22 cellular contexts compared by ENCODE assay signal in the genomic region with DNA sequence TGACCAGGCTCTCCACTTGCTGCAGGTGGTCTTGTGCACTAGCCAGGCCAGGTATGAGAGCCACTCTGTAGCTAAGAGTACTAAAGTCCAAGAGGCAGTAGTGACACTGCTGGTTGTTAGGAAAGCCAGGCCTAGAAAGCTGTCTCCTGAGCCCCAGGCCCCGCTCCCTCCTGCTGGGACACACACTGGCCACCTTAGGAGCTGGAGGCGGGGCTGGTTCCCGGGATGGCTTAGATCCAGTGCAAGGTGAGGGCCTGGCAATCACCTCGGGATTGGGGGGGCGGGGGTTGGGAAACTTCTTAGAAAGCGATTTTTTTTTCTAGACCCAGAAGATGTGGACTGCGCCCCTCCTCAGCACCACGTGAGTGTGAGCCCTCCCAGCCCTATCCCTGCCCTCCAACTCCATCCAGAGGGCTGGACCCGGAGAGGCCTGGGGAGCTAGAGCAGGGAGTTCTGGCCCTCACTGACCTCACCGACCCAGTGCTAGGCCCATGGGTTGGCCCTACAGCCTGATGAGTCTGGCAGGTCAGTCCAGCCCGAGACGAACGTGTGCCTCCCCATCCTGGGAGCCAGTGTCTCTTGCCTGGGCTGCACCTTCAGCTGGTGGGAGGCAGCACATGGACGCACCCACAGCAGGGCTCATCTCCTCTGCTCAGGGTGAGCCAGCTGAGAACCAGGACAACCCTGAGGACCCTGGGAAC. TPM values are rescaled to one million over a fixed set of nuclear protein-coding genes. Genes with fewer than 3 reads are reported as not detected.
DNase-seq lines count a peak whose midpoint lies in the region; ATAC-seq, FAIRE-seq and TF ChIP-seq lines count a peak whose summit lies in the region.
"Had no signal": no experiment of that assay in that cellular context is flagged by ENCODE, and none has a peak within 500 bp of the region (broad histone marks: within the 10 kb centered on the region; RNA-seq: fewer than 3 reads in every experiment).

No MANE protein-coding gene starts in this region.

- TF ChIP-seq EP300 in H1 (IDR thresholded peaks at IDR 0.05; ENCODE audit: borderline replicate concordance in 1 of 2, low read depth in 2 of 2, low read length in 2 of 2), result no peak

- no peaks in the 10 kb centered on the region for H3K79me2 ChIP-seq in H1 (ENCODE audit: control insufficient read depth in 1 of 2, insufficient read depth in 2 of 2, low read length in 2 of 2)

- no peak overlapping the region for H4K5ac ChIP-seq in H1 (ENCODE audit: insufficient read length, low read depth, low read length)

- H4K8ac ChIP-seq in H1 (ENCODE audit: extremely low read depth, insufficient read depth, low read length) (no peak overlapping the region; the same call in 1 of the 2 replicates), neuronal stem cell (ENCODE audit: low read depth, low read length) (no peak overlapping the region)

- no peak for ATAC-seq in activated CD4-positive, CD25-positive, alpha-beta regulatory T cell treated with anti-CD3 and anti-CD28 coated beads, Interleukin-2, amount 50 U/mL, for 24 hours
- ATAC-seq: CD8-positive, alpha-beta T cell; SK-N-SH treated with all-trans-retinoic acid at 6 μM for 48 hours had no signal

- no peak for TF ChIP-seq CTCF in H1 (IDR thresholded peaks at IDR 0.05; ENCODE audit: control extremely low read depth in 1 of 3, insufficient read depth in 1 of 3, low read depth in 1 of 3, low read length in 3 of 3)

- H2AFZ ChIP-seq in H1 (ENCODE audit: low read length) (no peak overlapping the region), neuronal stem cell (ENCODE audit: low read length) (no peak overlapping the region)

- H3K9ac ChIP-seq in H1 (replicated peaks in 1 of 4; ENCODE audit: extremely low read depth in 1 of 4, low read depth in 3 of 4, low read length in 3 of 4), result no peak overlapping the region
- no peak overlapping the region for H3K9ac ChIP-seq in neuronal stem cell (ENCODE audit: low read depth, low read length, poor library complexity)

- DNase-seq in ELF-1 (ENCODE audit: low read depth, low spot score), result peak; percentile 45
- peak; percentile 78 for DNase-seq in H7
- DNase-seq in H1 (ENCODE audit: low read depth in 1 of 2, low spot score in 2 of 2), result no peak
- DNase-seq in neuronal stem cell (ENCODE audit: low spot score), result no peak
- DNase-seq in stimulated activated CD8-positive, alpha-beta memory T cell treated with anti-CD3 and anti-CD28 coated beads, Interleukin-4, amount 100 ng/mL, for 48 hours, result no peak
- DNase-seq in NCI-H510A (lab: John Stamatoyannopoulos, UW), result no peak
- DNase-seq: Calu3, DMS53, EL, HCEC 1CT, KBM-7, NCI-H1105 treated with DMSO at 0.1 percent for 48 hours, NCI-H1694 treated with DMSO at 0.1 percent for 48 hours, NCI-H2107, NCI-H226, NCI-H524 treated with DMSO at 0.1 percent for 48 hours, RPMI8226, SIG-M5 had no signal

- H2BK5ac ChIP-seq in H1 (ENCODE audit: low read depth, low read length) (peak overlapping the region; percentile 24; the same call in 1 of the 2 replicates), neuronal stem cell (ENCODE audit: low read length) (no peak overlapping the region)

- H3K18ac ChIP-seq in H1 (ENCODE audit: extremely low read depth, low read length) (no peak overlapping the region; the same call in 1 of the 2 replicates), neuronal stem cell (ENCODE audit: low read length) (peak overlapping the region; percentile 56)

- H3K23me2 ChIP-seq in H1 (ENCODE audit: low read depth, low read length), result no peaks in the 10 kb centered on the region

- H3K4me3 ChIP-seq in H7 (ENCODE audit: insufficient read depth, low read depth, low read length) (no peak overlapping the region), H1 (ENCODE audit: extremely low read depth in 1 of 4, insufficient read depth in 2 of 4, low read depth in 3 of 4, low read length in 4 of 4) (no peak overlapping the region), neuronal stem cell (ENCODE audit: low read length in 2 of 2) (peak overlapping the region in 1 of 2 donors; percentile 45)
- H3K4me3 ChIP-seq: BLaER1 treated with 17β-estradiol and CSF1 and Interleukin-3, amounts not matched to agents 10 nM and 100 nM had no signal

- H3K27ac ChIP-seq in H1 (ENCODE audit: low read depth, low read length), result no peak overlapping the region
- H3K27ac ChIP-seq in neuronal stem cell (replicated peaks; ENCODE audit: low read length), result no peak overlapping the region

- H4K91ac ChIP-seq in H1 (replicated peaks; ENCODE audit: insufficient read length, low read length) (peak overlapping the region; percentile 44), neuronal stem cell (ENCODE audit: low read depth, low read length, poor library complexity) (no peak overlapping the region)

- H4K20me1 ChIP-seq in H1 (replicated peaks in 1 of 2; ENCODE audit: control insufficient read depth in 1 of 2, insufficient read depth in 2 of 2, low read length in 2 of 2), result no peaks in the 10 kb centered on the region

- no peak for TF ChIP-seq RAD21 in H1 (IDR thresholded peaks at IDR 0.05 in 1 of 2, conservative IDR thresholded peaks at IDR 0.05 in 1 of 2; ENCODE audit: low read depth in 2 of 2, low read length in 2 of 2)

- H3K36me3 ChIP-seq in H7 (replicated peaks; ENCODE audit: control insufficient read depth, insufficient read depth, low read length) (no peaks in the 10 kb centered on the region), H1 (ENCODE audit: control insufficient read depth in 2 of 4, insufficient read depth in 4 of 4, low read length in 3 of 4) (no peaks in the 10 kb centered on the region), neuronal stem cell (replicated peaks in 1 of 2; ENCODE audit: control insufficient read depth in 2 of 2, insufficient read depth in 2 of 2, low read length in 2 of 2) (peaks cover 0 to 2% of the 10 kb centered on the region in 2 donors)

- H3K27me3 ChIP-seq in H7 (ENCODE audit: control insufficient read depth, insufficient read depth, low read length) (no peaks in the 10 kb centered on the region; the same call in 1 of the 2 replicates), H1 (replicated peaks in 1 of 4; ENCODE audit: control insufficient read depth in 3 of 4, extremely low read depth in 1 of 4, insufficient read depth in 3 of 4, low read length in 3 of 4) (no peaks in the 10 kb centered on the region; a peak in 1 of 7 replicates), neuronal stem cell (ENCODE audit: control insufficient read depth in 3 of 3, insufficient read depth in 3 of 3, low read depth in 1 of 3, low read length in 3 of 3) (no peaks in the 10 kb centered on the region)
- H3K27me3 ChIP-seq: BLaER1 treated with 17β-estradiol and CSF1 and Interleukin-3, amounts not matched to agents 10 nM and 100 nM had no signal

- WGBS in H1 (ENCODE audit: extremely low coverage in 1 of 2, insufficient coverage in 1 of 2, insufficient read length in 1 of 2, insufficient replicate concordance in 2 of 2, low coverage in 1 of 2, low lambda C conversion rate in 2 of 2, missing lambda C conversion rate in 1 of 2), 2 experiments, result 74% methylated on average over 14 of the region's 14 CpGs; no CpG with 5 or more reads in 1 of the 2 experiments
- no CpG with 5 or more reads among the region's 14 CpGs for WGBS in neuronal stem cell (ENCODE audit: extremely low coverage in 2 of 2, insufficient read length in 2 of 2, insufficient replicate concordance in 1 of 2), 2 donors

- no peak overlapping the region; a peak in 1 of 4 replicates for H3K4me2 ChIP-seq in H1 (ENCODE audit: insufficient read depth in 1 of 2, low read depth in 2 of 2, low read length in 2 of 2)
- H3K4me2 ChIP-seq in neuronal stem cell (ENCODE audit: insufficient read depth, low read length, poor library complexity, severe bottlenecking), result no peak overlapping the region

- no peak for TF ChIP-seq POLR2A in H1 (IDR thresholded peaks at IDR 0.05; ENCODE audit: control extremely low read depth in 1 of 2, low read depth in 2 of 2, low read length in 2 of 2)

- no peak for FAIRE-seq in H1 (lab: Jason Lieb, UNC)

- POLR2A ChIA-PET in H1 (lab: Charles Lee; ENCODE audit: partially characterized antibody), result interaction anchor here (1.0 to 1.6 kb wide), 2 partner anchors 10 to 17 kb away, joined by 3 to 5 read pairs; a partner anchor contains a TSS

- H3K9me3 ChIP-seq in H1 (ENCODE audit: insufficient read depth in 2 of 2, low read depth in 1 of 2, low read length in 1 of 2) (no peaks in the 10 kb centered on the region), neuronal stem cell (replicated peaks in 1 of 2; ENCODE audit: control insufficient read depth in 2 of 2, insufficient read depth in 1 of 2, low read depth in 1 of 2, low read length in 2 of 2) (peaks cover 0 to 2% of the 10 kb centered on the region in 2 donors)
- H3K9me3 ChIP-seq: BLaER1 treated with 17β-estradiol and CSF1 and Interleukin-3, amounts not matched to agents 10 nM and 100 nM had no signal

- no peak overlapping the region for H2AK5ac ChIP-seq in H1 (ENCODE audit: low read depth, low read length)
- peak overlapping the region; percentile 63 for H2AK5ac ChIP-seq in neuronal stem cell (ENCODE audit: low read depth, low read length)

- H3K79me1 ChIP-seq in H1 (ENCODE audit: low read depth, low read length) (no peaks in the 10 kb centered on the region; the same call in 1 of the 2 replicates), neuronal stem cell (ENCODE audit: low read depth, low read length) (no peaks in the 10 kb centered on the region)

- no peak overlapping the region for H3K4ac ChIP-seq in H1 (replicated peaks; ENCODE audit: insufficient read length, low read depth, low read length)
- no peak overlapping the region for H3K4ac ChIP-seq in neuronal stem cell (ENCODE audit: low read length)

- H2BK15ac ChIP-seq in H1 (ENCODE audit: low read length) (no peak overlapping the region), neuronal stem cell (ENCODE audit: low read length) (no peak overlapping the region)

- H3K14ac ChIP-seq in H1 (ENCODE audit: insufficient read length) (no peak overlapping the region), neuronal stem cell (ENCODE audit: low read length) (no peak overlapping the region)

- CTCF ChIA-PET in H1 (lab: Charles Lee; ENCODE audit: partially characterized antibody), result interaction anchor here (0.7 to 29.4 kb wide), 8 partner anchors 5 to 348 kb away, joined by 3 to 486 read pairs (median 119); a partner anchor contains a TSS

- H2BK120ac ChIP-seq in H1 (replicated peaks; ENCODE audit: low read depth, low read length) (no peak overlapping the region), neuronal stem cell (ENCODE audit: low read depth, low read length) (no peak overlapping the region)

- H3K23ac ChIP-seq in H1 (ENCODE audit: insufficient read length), result no peak overlapping the region
- peak overlapping the region; percentile 49 for H3K23ac ChIP-seq in neuronal stem cell (ENCODE audit: low read depth, low read length, poor library complexity)

- no peak overlapping the region for H2BK20ac ChIP-seq in H1 (ENCODE audit: low read length)

- H3K4me1 ChIP-seq in H1 (replicated peaks in 1 of 4; ENCODE audit: control insufficient read depth in 3 of 4, insufficient read depth in 4 of 4, low read length in 3 of 4), result peaks cover 0 to 5% (median 0%) of the 10 kb centered on the region in 4 experiments; a peak in 2 of 7 replicates
- peaks cover 5 to 10% of the 10 kb centered on the region in 2 donors for H3K4me1 ChIP-seq in neuronal stem cell (ENCODE audit: control insufficient read depth in 2 of 2, insufficient read depth in 1 of 2, low read depth in 1 of 2, low read length in 2 of 2)

- H3K56ac ChIP-seq in H1 (replicated peaks; ENCODE audit: insufficient read length, low read depth, low read length), result no peak overlapping the region

- H2BK12ac ChIP-seq in H1 (ENCODE audit: low read depth, low read length) (peak overlapping the region; percentile 39; the same call in 1 of the 2 replicates), neuronal stem cell (ENCODE audit: low read length) (peak overlapping the region; percentile 68)

RNA-seq across cellular contexts. Expression of a gene that starts 18.1 kb away (rescaled TPM):
- 0.73 and 0.89 TPM in 2 replicates for total RNA-seq in H7 (2014; rRNA removed; shearing (Covaris generic))
- 1.1 and 1.3 TPM in 2 replicates for total RNA-seq in H1 (2021; fragmentation: NEBNext Ultra II Directional; extraction: Animal tissue kit (Norgen Biotek cat#: 25700))
- polyA plus RNA-seq in H1 (2011; rRNA removed), result 1.9 and 2.0 TPM in 2 replicates
- polyA plus RNA-seq in H1 (2011; cell fraction: cytosol; rRNA removed), result 2.3 TPM
- polyA plus RNA-seq in H1 (2011; cell fraction: nucleus; rRNA removed), result 5.3 TPM
- polyA plus RNA-seq in H1 (2012, experiment 1 of 2), result 1.4 to 1.9 TPM (median 1.7 TPM) in 4 replicates
- polyA plus RNA-seq in H1 (2012, experiment 2 of 2), result 0.96 TPM
- polyA plus RNA-seq in H1 (2013, experiment 1 of 2), result 0.95 TPM
- 0.75 TPM for polyA plus RNA-seq in H1 (2013, experiment 2 of 2)
- 2.1 and 3.3 TPM in 2 replicates for polyA minus RNA-seq in H1 (2011; rRNA and poly(A)+ RNA removed)
- 1.2 TPM for polyA minus RNA-seq in H1 (2011; cell fraction: cytosol; rRNA and poly(A)+ RNA removed)
- polyA minus RNA-seq in H1 (2011; cell fraction: nucleus; rRNA and poly(A)+ RNA removed), result 3.2 TPM
- 0.66 TPM for polyA plus RNA-seq in neuronal stem cell (2013, experiment 1 of 2)
- 0.64 TPM for polyA plus RNA-seq in neuronal stem cell (2013, experiment 2 of 2)

RNA-seq across cellular contexts. Expression of a gene that starts 30.2 kb away (rescaled TPM):
- 22.7 and 31.9 TPM in 2 replicates for total RNA-seq in H7 (2014; rRNA removed; shearing (Covaris generic))
- 17.0 and 17.3 TPM in 2 replicates for total RNA-seq in H1 (2021; fragmentation: NEBNext Ultra II Directional; extraction: Animal tissue kit (Norgen Biotek cat#: 25700))
- polyA plus RNA-seq in H1 (2011; rRNA removed), result 30.5 and 33.5 TPM in 2 replicates
- polyA plus RNA-seq in H1 (2011; cell fraction: cytosol; rRNA removed), result 29.4 TPM
- 15.6 TPM for polyA plus RNA-seq in H1 (2011; cell fraction: nucleus; rRNA removed)
- polyA plus RNA-seq in H1 (2012, experiment 1 of 2), result 16.9 to 20.3 TPM (median 18.0 TPM) in 4 replicates
- 13.3 TPM for polyA plus RNA-seq in H1 (2012, experiment 2 of 2)
- polyA plus RNA-seq in H1 (2013, experiment 1 of 2), result 13.5 TPM
- 15.3 TPM for polyA plus RNA-seq in H1 (2013, experiment 2 of 2)
- polyA minus RNA-seq in H1 (2011; rRNA and poly(A)+ RNA removed), result 11.7 and 14.4 TPM in 2 replicates
- polyA minus RNA-seq in H1 (2011; cell fraction: cytosol; rRNA and poly(A)+ RNA removed), result 8.3 TPM
- 13.3 TPM for polyA minus RNA-seq in H1 (2011; cell fraction: nucleus; rRNA and poly(A)+ RNA removed)
- polyA plus RNA-seq in neuronal stem cell (2013, experiment 1 of 2), result 25.3 TPM
- 23.3 TPM for polyA plus RNA-seq in neuronal stem cell (2013, experiment 2 of 2)

Comparison
In these comparisons a context has a peak if more than half of its experiments do, and no peak if none do; other contexts are left out.
1. DNase-seq: peak in ELF-1 (single experiment) and H7 (single experiment); none in H1 (0 of 2), neuronal stem cell (single experiment), stimulated activated CD8-positive, alpha-beta memory T cell treated with anti-CD3 and anti-CD28 coated beads, Interleukin-4, amount 100 ng/mL, for 48 hours (single experiment) and NCI-H510A (single experiment).